Comparison of ENCODE assay signal across 2 cellular contexts in genomic region chr3:194485471-194485875, GRCh38.
TF ChIP-seq lines count a peak whose summit lies in the region.

No MANE protein-coding gene starts in this region.

TF ChIP-seq in GM12878, 131 proteins besides CTCF, POLR2A, EP300 and RAD21:
- TF ChIP-seq MTA2 (IDR thresholded peaks at IDR 0.05; ENCODE audit: low read depth) (no peak), RUNX3 (IDR thresholded peaks at IDR 0.05; ENCODE audit: low read length) (no peak), SIX5 (IDR thresholded peaks at IDR 0.05; ENCODE audit: low read depth, low read length, severe bottlenecking) (no peak), CHD2 (IDR thresholded peaks at IDR 0.05; ENCODE audit: borderline replicate concordance, low read depth, low read length) (no peak), SMC3 (IDR thresholded peaks at IDR 0.05; ENCODE audit: borderline replicate concordance, low read length) (no peak)

TF ChIP-seq in HepG2, 621 proteins besides CTCF, POLR2A, EP300 and RAD21:
- TF ChIP-seq ZNF24 (IDR thresholded peaks at IDR 0.05), result no peak
- TF ChIP-seq ZNF766 (CRISPR knock-in tag; IDR thresholded peaks at IDR 0.05; ENCODE audit: borderline replicate concordance), result no peak
- TF ChIP-seq ZUFSP (CRISPR knock-in tag; IDR thresholded peaks at IDR 0.05; ENCODE audit: borderline replicate concordance), result no peak
- TF ChIP-seq JUNB (CRISPR knock-in tag; IDR thresholded peaks at IDR 0.05; ENCODE audit: borderline replicate concordance), result no peak
- TF ChIP-seq ZNF549 (CRISPR knock-in tag; IDR thresholded peaks at IDR 0.05), result no peak
TF ChIP-seq in HepG2: peak in this region for 0.
